Comparison of ENCODE assay signal across 22 cellular contexts in the genomic region with DNA sequence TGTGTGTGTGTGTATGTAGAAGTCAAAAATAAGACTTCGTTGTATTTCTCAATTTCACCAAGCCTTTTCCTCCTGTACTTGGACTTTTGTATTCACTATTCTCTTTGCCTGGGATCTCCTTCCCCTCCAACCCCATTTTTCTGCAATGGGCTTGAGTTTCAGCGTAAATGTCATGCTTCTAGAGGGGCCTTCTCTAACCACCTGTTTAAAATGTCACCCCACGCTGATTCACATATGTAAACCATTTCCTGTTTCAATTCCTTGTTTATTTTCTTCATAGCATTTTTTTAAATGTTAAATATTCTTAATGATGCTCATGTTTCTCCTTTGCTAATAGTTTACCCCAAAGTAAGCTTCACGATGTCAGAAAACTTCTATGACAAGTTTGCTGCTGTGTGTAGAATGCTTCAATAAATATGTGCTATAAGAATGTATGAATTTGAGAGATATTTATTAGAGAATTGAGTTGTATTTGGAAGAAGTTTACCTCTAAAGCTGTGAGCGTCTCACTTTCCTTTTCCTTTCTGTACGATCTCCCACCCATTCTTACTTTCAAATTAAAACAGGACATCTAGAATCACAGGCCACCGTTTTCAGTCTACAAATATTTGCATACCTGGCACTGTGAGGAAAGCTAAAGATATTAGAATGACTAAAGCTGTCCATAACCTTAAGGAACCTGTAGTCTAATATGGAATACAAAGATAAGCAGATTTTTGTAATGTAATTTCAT.
"Had no signal": no experiment of that assay in that cellular context is flagged by ENCODE, and none has a peak within 500 bp of the region (broad histone marks: within the 10 kb centered on the region; RNA-seq: fewer than 3 reads in every experiment).

No MANE protein-coding gene starts in this region.

- H3K4me1 ChIP-seq: body of pancreas, psoas muscle, right lobe of liver, spleen had no signal

- H3K36me3 ChIP-seq: right lobe of liver, spleen had no signal

- H3K9me3 ChIP-seq: body of pancreas, psoas muscle, right lobe of liver had no signal

- ATAC-seq: activated CD8-positive, alpha-beta memory T cell treated with anti-CD3 and anti-CD28 coated beads, Interleukin-2, amount 10 ng/mL, durations not matched to agents 7 days and 5 days; activated naive CD4-positive, alpha-beta T cell treated with anti-CD3 and anti-CD28 coated beads, Interleukin-2, amount 50 U/mL, for 72 hours; activated T-cell treated with anti-CD3 and anti-CD28 coated beads, Interleukin-2, amount 50 U/mL, for 4 hours; body of pancreas; left ventricle myocardium superior; psoas muscle; right lobe of liver; stimulated activated naive B cell treated with anti-CD40 and anti-IgM and Interleukin-4, amounts not matched to agents 10 μg/mL and 1 μg/mL and 100 μg/mL, for 72 hours had no signal

- FAIRE-seq: kidney had no signal

- H3K4me3 ChIP-seq: body of pancreas, coronary artery, hepatocyte, psoas muscle, right lobe of liver, spleen had no signal

- H3K27ac ChIP-seq: body of pancreas, coronary artery, hepatocyte, psoas muscle, right lobe of liver, spleen had no signal

- H3K27me3 ChIP-seq: body of pancreas, hepatocyte, right lobe of liver, spleen had no signal

- H3K4me2 ChIP-seq: hepatocyte had no signal

- H2AFZ ChIP-seq: hepatocyte had no signal

- DNase-seq: activated CD4-positive, alpha-beta T cell treated with anti-CD3 and anti-CD28 coated beads for 1 hour; activated CD4-positive, alpha-beta T cell treated with anti-CD3 and anti-CD28 coated beads, Interleukin-2, amount 50 U/mL, for 48 hours; activated CD8-positive, alpha-beta memory T cell treated with anti-CD3 and anti-CD28 coated beads, Interleukin-2, amount 10 ng/mL, durations not matched to agents 7 days and 5 days; activated effector memory CD4-positive, alpha-beta T cell treated with anti-CD3 and anti-CD28 coated beads, Interleukin-2, amount 50 U/mL, for 16 hours; activated T-cell treated with anti-CD3 and anti-CD28 coated beads, Interleukin-2, amount 50 U/mL, for 4 hours; amniotic stem cell; body of pancreas; central memory CD4-positive, alpha-beta T cell; effector CD8-positive, alpha-beta T cell; erythroblast; kidney; left ventricle myocardium superior; mesendoderm; psoas muscle; right lobe of liver; spleen; stimulated activated CD4-positive, alpha-beta T cell treated with anti-CD3 and anti-CD28 coated beads, Interleukin-1b, Interleukin-23, amount 100 ng/mL, for 48 hours; stimulated activated naive B cell treated with anti-CD40 and anti-IgM and Interleukin-4, amounts not matched to agents 10 μg/mL and 1 μg/mL and 100 μg/mL, for 72 hours; substantia nigra had no signal

- H3K79me2 ChIP-seq: hepatocyte had no signal
